In genomic region chrX:123869488-123869887, GRCh38 we compare ENCODE assay signal across 1 cellular context.
TF ChIP-seq lines count a peak whose summit lies in the region.

No MANE protein-coding gene starts in this region.

TF ChIP-seq in GM12878, 131 proteins besides CTCF, POLR2A, EP300 and RAD21 (continued from another document):
- TF ChIP-seq ATF3 (IDR thresholded peaks at IDR 0.05; ENCODE audit: borderline replicate concordance, extremely low read depth, low read depth, low read length) (no peak), CHD4 (IDR thresholded peaks at IDR 0.05) (no peak)
